In genomic region chr11:70204466-70204799, GRCh38 we compare ENCODE assay signal across 8 cellular contexts. TPM values are rescaled to one million over a fixed set of nuclear protein-coding genes. Genes with fewer than 3 reads are reported as not detected.
DNase-seq lines count a peak whose midpoint lies in the region; ATAC-seq, FAIRE-seq and TF ChIP-seq lines count a peak whose summit lies in the region.

No MANE protein-coding gene starts in this region.

- H3K27me3 ChIP-seq in Peyer's patch (no peaks in the 10 kb centered on the region), trophoblast cell (ENCODE audit: insufficient read depth, low read length) (no peaks in the 10 kb centered on the region)

- no peak overlapping the region for H4K8ac ChIP-seq in trophoblast cell (ENCODE audit: low read depth, low read length)

- no peak overlapping the region for H2BK5ac ChIP-seq in trophoblast cell (ENCODE audit: low read depth, low read length, poor library complexity)

- TF ChIP-seq CTCF in Peyer's patch (IDR thresholded peaks at IDR 0.05): no peak
- no peak for TF ChIP-seq CTCF in epithelial cell of proximal tubule (conservative IDR thresholded peaks at IDR 0.05; ENCODE audit: low read depth, low read length)
- no peak for TF ChIP-seq CTCF in D721Med (IDR thresholded peaks at IDR 0.05; ENCODE audit: insufficient read depth, missing control alignments)

- no peak for TF ChIP-seq POLR2A in Peyer's patch (IDR thresholded peaks at IDR 0.05)

- H3K4me2 ChIP-seq in trophoblast cell (ENCODE audit: low read length): peak overlapping the region; percentile 89

- no peak overlapping the region for H2BK12ac ChIP-seq in trophoblast cell (ENCODE audit: low read length)

- peaks cover 11% of the 10 kb centered on the region for H3K79me1 ChIP-seq in trophoblast cell (ENCODE audit: low read length)

- H3K4ac ChIP-seq in trophoblast cell (ENCODE audit: low read depth, low read length): peak overlapping the region; percentile 99

- peak overlapping the region; percentile 99 for H3K9ac ChIP-seq in ES-I3 (ENCODE audit: low read depth, low read length)
- H3K9ac ChIP-seq in trophoblast cell (ENCODE audit: low read length): peak overlapping the region; percentile 88

- H4K91ac ChIP-seq in trophoblast cell (ENCODE audit: low read depth, low read length): no peak overlapping the region

- intact Hi-C loops in sciatic nerve (cut with DNase I): no loop called here

- H3K4me3 ChIP-seq in Peyer's patch (peak overlapping the region; percentile 93 to 100 (median 98)), epithelial cell of proximal tubule (ENCODE audit: low read depth, low read length) (peak overlapping the region; percentile 90), trophoblast cell (ENCODE audit: low read depth, low read length) (peak overlapping the region; percentile 89)

- no CpG with 5 or more reads among the region's 4 CpGs for WGBS in trophoblast cell (ENCODE audit: extremely low coverage, insufficient coverage, insufficient read length)

- no peak overlapping the region for H2AK5ac ChIP-seq in trophoblast cell (ENCODE audit: low read length)

- H3K79me2 ChIP-seq in trophoblast cell (ENCODE audit: control insufficient read depth, insufficient read depth, low read length, poor library complexity): peaks cover 10% of the 10 kb centered on the region

- H2AFZ ChIP-seq in trophoblast cell (ENCODE audit: insufficient read depth, low read length, poor library complexity): no peak overlapping the region

- H3K23ac ChIP-seq in trophoblast cell (ENCODE audit: low read length): no peak overlapping the region

- no peaks in the 10 kb centered on the region for H3K9me3 ChIP-seq in ES-I3 (ENCODE audit: control insufficient read depth, insufficient read depth, low read length)
- no peaks in the 10 kb centered on the region for H3K9me3 ChIP-seq in Peyer's patch
- peaks cover 2% of the 10 kb centered on the region for H3K9me3 ChIP-seq in trophoblast cell (ENCODE audit: insufficient read depth, low read depth, low read length)

- FAIRE-seq in D721Med (lab: Jason Lieb, UNC): no peak

- no peak overlapping the region for H4K12ac ChIP-seq in trophoblast cell (ENCODE audit: low read depth, low read length)

- H3K18ac ChIP-seq in trophoblast cell (ENCODE audit: low read length): no peak overlapping the region

- ATAC-seq in sciatic nerve: no peak

- peaks cover 25% of the 10 kb centered on the region for H3K4me1 ChIP-seq in ES-I3 (ENCODE audit: insufficient read depth, low read length)
- H3K4me1 ChIP-seq in Peyer's patch: peaks cover 0 to 30% (median 11%) of the 10 kb centered on the region in 4 donors
- peaks cover 7 to 15% of the 10 kb centered on the region in 2 experiments for H3K4me1 ChIP-seq in trophoblast cell (ENCODE audit: control insufficient read depth in 1 of 2, insufficient read depth in 2 of 2, low read length in 2 of 2)

- DNase-seq in Peyer's patch (no peak), epithelial cell of proximal tubule (ENCODE audit: low read depth) (no peak), trophoblast cell (no peak), MV-4-11 (lab: John Stamatoyannopoulos, UW) (no peak), NCI-H1092 treated with DMSO at 0.1 percent for 48 hours (lab: John Stamatoyannopoulos, UW) (no peak), sciatic nerve (ENCODE audit: low spot score) (no peak), D721Med (ENCODE audit: insufficient read length, low spot score) (no peak)

- H2BK120ac ChIP-seq in trophoblast cell (ENCODE audit: insufficient read depth, low read length, poor library complexity): no peak overlapping the region

- no peak overlapping the region for H3K14ac ChIP-seq in trophoblast cell (ENCODE audit: low read length)

- peaks cover 20% of the 10 kb centered on the region for H3K36me3 ChIP-seq in ES-I3 (ENCODE audit: insufficient read depth, low read length)
- peaks cover 0 to 39% (median 0%) of the 10 kb centered on the region in 3 donors for H3K36me3 ChIP-seq in Peyer's patch
- H3K36me3 ChIP-seq in trophoblast cell (ENCODE audit: control insufficient read depth in 1 of 2, insufficient read depth in 2 of 2, low read length in 2 of 2): peaks cover 29 to 37% of the 10 kb centered on the region in 2 experiments

- H3K27ac ChIP-seq in Peyer's patch: peak overlapping the region; percentile 96 to 100 (median 97)
- peak overlapping the region; percentile 43 for H3K27ac ChIP-seq in trophoblast cell (ENCODE audit: low read depth, low read length)

RNA-seq across cellular contexts. Expression of gene FADD, which starts 1.3 kb away (rescaled TPM):
- 10 to 100 TPM in 3 of 4 donors, 1 to 10 TPM in 1; 9.9 to 33.6 (median 28.8) TPM for total RNA-seq in Peyer's patch
- total RNA-seq in epithelial cell of proximal tubule: 39.0 and 39.7 TPM in 2 replicates
- polyA plus RNA-seq in trophoblast cell (2013): 20.0 and 20.1 TPM in 2 replicates
- total RNA-seq in sciatic nerve: 18.8 TPM
